14 cellular contexts compared by ENCODE assay signal in genomic region chr10:44020322-44021111, GRCh38.
DNase-seq lines count a peak whose midpoint lies in the region; ATAC-seq and TF ChIP-seq lines count a peak whose summit lies in the region.
"Had no signal": no experiment of that assay in that cellular context is flagged by ENCODE, and none has a peak within 500 bp of the region (broad histone marks: within the 10 kb centered on the region; RNA-seq: fewer than 3 reads in every experiment).

No MANE protein-coding gene starts in this region.

- H3K27ac ChIP-seq in right cardiac atrium (ENCODE audit: low read length) = no peak overlapping the region
- no peak overlapping the region for H3K27ac ChIP-seq in neural progenitor cell
- H3K27ac ChIP-seq: right lobe of liver had no signal

- no peaks in the 10 kb centered on the region for H3K79me2 ChIP-seq in neural progenitor cell (ENCODE audit: low read depth)

- no peaks in the 10 kb centered on the region for H3K27me3 ChIP-seq in right cardiac atrium (ENCODE audit: control insufficient read depth, insufficient read depth)
- H3K27me3 ChIP-seq in neural progenitor cell = no peaks in the 10 kb centered on the region
- H3K27me3 ChIP-seq: right lobe of liver had no signal

- H2AFZ ChIP-seq in neural progenitor cell (replicated peaks) = no peak overlapping the region

- no peak overlapping the region for H3K4me3 Mint-ChIP-seq in neural progenitor cell
- H3K4me3 Mint-ChIP-seq: activated B cell treated with CpG ODN at 0.5 μM for 24 hours had no signal

- H3K9me3 ChIP-seq in right cardiac atrium (ENCODE audit: control insufficient read depth, low read length) (no peaks in the 10 kb centered on the region), neural progenitor cell (ENCODE audit: low read depth) (no peaks in the 10 kb centered on the region)
- H3K9me3 ChIP-seq: right lobe of liver had no signal

- H3K36me3 ChIP-seq in neural progenitor cell = no peaks in the 10 kb centered on the region
- H3K36me3 ChIP-seq: right lobe of liver had no signal

- in situ Hi-C loops in GM13976 (cut with MboI; ENCODE audit: low sequenced_read_pairs, unreplicated experiment) = no loop called here

- peaks cover 5% of the 10 kb centered on the region for H3K4me1 ChIP-seq in right cardiac atrium (ENCODE audit: control insufficient read depth, insufficient read depth, low read length)
- H3K4me1 ChIP-seq in neural progenitor cell = peaks cover 20% of the 10 kb centered on the region
- H3K4me1 ChIP-seq: right lobe of liver had no signal

- DNase-seq in right cardiac atrium (peak; percentile 45 to 71 (median 67)), GM13976 (ENCODE audit: low spot score) (no peak), DMS79 treated with DMSO at 0.1 percent for 48 hours (lab: John Stamatoyannopoulos, UW) (no peak), neural progenitor cell (ENCODE audit: low spot score) (no peak)
- DNase-seq in activated CD4-positive, alpha-beta T cell treated with anti-CD3 and anti-CD28 coated beads, Interleukin-2, amount 50 U/mL, for 4 hours = no peak
- DNase-seq: activated B cell treated with CpG ODN at 0.5 μM for 24 hours, midbrain, NCI-H1048, NCI-H510A treated with DMSO at 0.1 percent for 48 hours, right lobe of liver, SHP77 had no signal

- peaks cover 3% of the 10 kb centered on the region for H3K4me1 Mint-ChIP-seq in neural progenitor cell
- H3K4me1 Mint-ChIP-seq: activated B cell treated with CpG ODN at 0.5 μM for 24 hours had no signal

- TF ChIP-seq CTCF in GM13976 (IDR thresholded peaks at IDR 0.05; ENCODE audit: borderline replicate concordance, control extremely low read depth, extremely low read depth, insufficient read depth, missing control alignments) = no peak
- no peak for TF ChIP-seq CTCF in neural progenitor cell (IDR thresholded peaks at IDR 0.05)

- ATAC-seq in GM18502 (IDR thresholded peaks at IDR 0.05; ENCODE audit: poor library complexity, unreplicated experiment) (peak; percentile 67), GM21423 (IDR thresholded peaks at IDR 0.05; ENCODE audit: unreplicated experiment) (peak; percentile 47), HG03196 (IDR thresholded peaks at IDR 0.05; ENCODE audit: unreplicated experiment) (peak; percentile 60), right cardiac atrium (peak; percentile 56 to 57)
- ATAC-seq: right lobe of liver had no signal

- H3K27ac Mint-ChIP-seq in neural progenitor cell = no peak overlapping the region
- H3K27ac Mint-ChIP-seq: activated B cell treated with CpG ODN at 0.5 μM for 24 hours had no signal

- no peaks in the 10 kb centered on the region for H3K36me3 Mint-ChIP-seq in neural progenitor cell

- H3K27me3 Mint-ChIP-seq in neural progenitor cell (ENCODE audit: insufficient read depth, low read depth) = peaks cover 2% of the 10 kb centered on the region
- H3K27me3 Mint-ChIP-seq: activated B cell treated with CpG ODN at 0.5 μM for 24 hours had no signal

- intact Hi-C loops in right cardiac atrium (cut with DNase I) = no loop called here

- H3K4me2 ChIP-seq in neural progenitor cell = no peak overlapping the region

- peaks cover 10% of the 10 kb centered on the region for H3F3A ChIP-seq in neural progenitor cell (ENCODE audit: low read depth)

- peaks cover 6% of the 10 kb centered on the region for H3K9me3 Mint-ChIP-seq in neural progenitor cell
- H3K9me3 Mint-ChIP-seq: activated B cell treated with CpG ODN at 0.5 μM for 24 hours had no signal

- 58% methylated on average over 5 of the region's 5 CpGs for WGBS in right cardiac atrium

- H3K4me3 ChIP-seq in right cardiac atrium (ENCODE audit: low read length) (no peak overlapping the region), neural progenitor cell (no peak overlapping the region)
- H3K4me3 ChIP-seq: right lobe of liver had no signal

- H4K20me1 ChIP-seq in neural progenitor cell (ENCODE audit: low read depth) = no peaks in the 10 kb centered on the region

- no peak overlapping the region for H3K9ac ChIP-seq in neural progenitor cell

Comparison
In these comparisons a context has a peak if more than half of its experiments do, and no peak if none do; other contexts are left out.
1. DNase-seq: peak in right cardiac atrium (3 of 3); none in activated CD4-positive, alpha-beta T cell treated with anti-CD3 and anti-CD28 coated beads, Interleukin-2, amount 50 U/mL, for 4 hours (0 of 2), GM13976 (single experiment), DMS79 treated with DMSO at 0.1 percent for 48 hours (single experiment) and neural progenitor cell (single experiment).
2. Peak in every context shown above with its lines, with median percentiles within 50 percentile points of each other: ATAC-seq.